Comparison of ENCODE assay signal across 9 cellular contexts in genomic region chr9:121277518-121278275, GRCh38. TPM values are rescaled to one million over a fixed set of nuclear protein-coding genes. Genes with fewer than 3 reads are reported as not detected.
DNase-seq lines count a peak whose midpoint lies in the region; ATAC-seq and TF ChIP-seq lines count a peak whose summit lies in the region.
"Had no signal": no experiment of that assay in that cellular context is flagged by ENCODE, and none has a peak within 500 bp of the region (broad histone marks: within the 10 kb centered on the region; RNA-seq: fewer than 3 reads in every experiment).

No MANE protein-coding gene starts in this region.

- H3K27me3 ChIP-seq in right atrium auricular region (no peaks in the 10 kb centered on the region), esophagus muscularis mucosa (no peaks in the 10 kb centered on the region), aorta (ENCODE audit: control insufficient read depth in 1 of 2, insufficient read depth in 2 of 2, low read length in 1 of 2) (no peaks in the 10 kb centered on the region)

- intact Hi-C loops in Right ventricle myocardium inferior (cut with DNase I) (loop anchor here (2.0 kb wide), 1 partner anchor 21 kb away; no protein-coding TSS in a partner anchor), esophagus muscularis mucosa (cut with DNase I) (loop anchor here (2.0 kb wide), 1 partner anchor 41 kb away; no protein-coding TSS in a partner anchor), aorta (cut with DNase I) (loop anchor here (1.0 to 2.0 kb wide), 2 partner anchors 8 to 21 kb away; no protein-coding TSS in a partner anchor)

- H3K4me1 Mint-ChIP-seq in osteocyte (ENCODE audit: unreplicated experiment) = peaks cover 81% of the 10 kb centered on the region

- H3K4me1 ChIP-seq in right atrium auricular region (peaks cover 0 to 82% of the 10 kb centered on the region in 2 donors), esophagus muscularis mucosa (peaks cover 87 to 100% (median 100%) of the 10 kb centered on the region in 4 donors), aorta (ENCODE audit: control insufficient read depth in 1 of 2, insufficient read depth in 2 of 2, low read length in 2 of 2) (peaks cover 20 to 25% of the 10 kb centered on the region in 2 donors)

- no peak for TF ChIP-seq POLR2A in esophagus muscularis mucosa (IDR thresholded peaks at IDR 0.05; ENCODE audit: low read depth)

- TF ChIP-seq EP300 in esophagus muscularis mucosa (IDR thresholded peaks at IDR 0.05) = no peak

- no peaks in the 10 kb centered on the region for H3K36me3 ChIP-seq in right atrium auricular region
- no peaks in the 10 kb centered on the region for H3K36me3 ChIP-seq in esophagus muscularis mucosa
- H3K36me3 ChIP-seq in aorta (ENCODE audit: control insufficient read depth in 1 of 2, insufficient read depth in 2 of 2, low read length in 1 of 2) = no peaks in the 10 kb centered on the region

- H3K36me3 Mint-ChIP-seq in osteocyte (ENCODE audit: unreplicated experiment) = peaks cover 10% of the 10 kb centered on the region

- no peak for TF ChIP-seq CTCF in right atrium auricular region (IDR thresholded peaks at IDR 0.05)
- no peak for TF ChIP-seq CTCF in esophagus muscularis mucosa (IDR thresholded peaks at IDR 0.05)
- TF ChIP-seq CTCF in osteocyte (IDR thresholded peaks at IDR 0.05) = no peak

- H3K27me3 Mint-ChIP-seq in osteocyte (ENCODE audit: unreplicated experiment) = no peaks in the 10 kb centered on the region
- H3K27me3 Mint-ChIP-seq: central memory CD8-positive, alpha-beta T cell had no signal

- H3K4me3 ChIP-seq in right atrium auricular region (no peak overlapping the region), esophagus muscularis mucosa (peak overlapping the region in 2 of 4 donors; percentile 11 to 16), aorta (ENCODE audit: low read length in 2 of 2) (no peak overlapping the region)

- ATAC-seq in Right ventricle myocardium inferior (no peak), aorta (ENCODE audit: low FRiP score) (no peak)

- peak overlapping the region; percentile 50 for H3K4me3 Mint-ChIP-seq in osteocyte (ENCODE audit: unreplicated experiment)
- H3K4me3 Mint-ChIP-seq: central memory CD8-positive, alpha-beta T cell had no signal

- peak overlapping the region; percentile 96 for H3K27ac Mint-ChIP-seq in osteocyte (ENCODE audit: unreplicated experiment)

- H3K9me3 ChIP-seq in right atrium auricular region (no peaks in the 10 kb centered on the region), esophagus muscularis mucosa (no peaks in the 10 kb centered on the region), aorta (ENCODE audit: control insufficient read depth, low read length) (no peaks in the 10 kb centered on the region)

- 31% methylated on average over 3 of the region's 3 CpGs for WGBS in esophagus muscularis mucosa
- WGBS in aorta, 2 donors = 30 to 44% methylated on average over 3 of the region's 3 CpGs

- in situ Hi-C loops in KBM-7 (cut with MboI; ENCODE audit: low pct_unique_long_range_greater_than_20kb, low sequenced_read_pairs) = no loop called here

- H3K27ac ChIP-seq in right atrium auricular region (peak overlapping the region; percentile 97 to 99), esophagus muscularis mucosa (replicated peaks in 1 of 4) (peak overlapping the region; percentile 94 to 99 (median 96)), aorta (ENCODE audit: low read depth in 1 of 2, low read length in 2 of 2) (peak overlapping the region; percentile 81 to 98)

- H3K9me3 Mint-ChIP-seq in osteocyte (ENCODE audit: unreplicated experiment) = no peaks in the 10 kb centered on the region
- H3K9me3 Mint-ChIP-seq: central memory CD8-positive, alpha-beta T cell had no signal

- DNase-seq in right atrium auricular region (ENCODE audit: low spot score) (no peak), Right ventricle myocardium inferior (ENCODE audit: missing footprints) (no peak), esophagus muscularis mucosa (ENCODE audit: extremely low spot score) (no peak), osteocyte (ENCODE audit: extremely low spot score, unreplicated experiment) (no peak), aorta (no peak), KBM-7 (no peak), HUDEP-2 (lab: John Stamatoyannopoulos, UW; ENCODE audit: unreplicated experiment in 76 of 76) (no peak), NCI-H1436 (lab: John Stamatoyannopoulos, UW) (no peak)

RNA-seq across cellular contexts. Expression of gene GSN, which starts 9.7 kb away (rescaled TPM):
- 1,000 to 10,000 TPM; 1,444 to 3,478 TPM for total RNA-seq in right atrium auricular region
- 966 TPM for total RNA-seq in Right ventricle myocardium inferior
- 1,000 to 10,000 TPM; 2,509 to 3,811 (median 3,170) TPM for total RNA-seq in esophagus muscularis mucosa
- 235 and 249 TPM in 2 replicates for total RNA-seq in osteocyte
- 1,000 to 10,000 TPM in 1 of 2 donors, 100 to 1,000 TPM in 1; 922 to 2,469 TPM for total RNA-seq in aorta
- polyA plus RNA-seq in aorta = 1,000 to 10,000 TPM in 1 of 2 donors, 100 to 1,000 TPM in 1; 451 to 1,099 TPM
